Comparison of ENCODE assay signal across 13 cellular contexts in the genomic region with DNA sequence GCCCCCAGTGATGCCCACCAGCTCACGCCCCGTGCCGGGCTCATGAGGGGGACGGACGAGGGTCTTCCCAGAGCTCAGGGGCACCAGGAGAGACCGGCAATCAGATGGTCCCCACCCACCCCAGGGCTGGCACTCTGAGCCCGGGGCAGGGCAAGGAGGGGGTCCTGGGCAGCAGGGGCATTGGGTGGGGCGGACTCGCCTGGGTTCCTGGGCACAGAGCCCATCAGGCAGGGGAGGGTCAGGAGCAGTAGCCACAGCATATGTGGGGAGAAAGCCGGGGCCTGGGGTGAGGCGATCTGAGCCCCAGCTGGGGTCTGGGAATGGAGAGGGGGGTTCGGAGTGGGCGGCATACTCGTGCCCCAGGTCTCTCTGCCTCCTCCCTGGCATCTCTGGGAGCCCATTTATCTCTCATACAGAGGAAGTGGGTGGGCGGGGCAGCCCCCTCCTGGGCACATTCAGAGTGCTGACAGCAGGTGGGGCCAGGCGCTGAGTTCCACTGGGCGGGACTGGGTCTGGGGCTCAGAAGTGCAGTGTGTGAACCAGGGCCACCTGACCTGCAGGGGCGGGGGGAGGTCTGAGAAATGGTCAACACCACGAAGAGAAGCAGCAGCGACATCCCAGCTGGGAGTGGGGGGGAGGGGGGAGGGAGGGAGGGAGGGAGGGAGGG. TPM values are rescaled to one million over a fixed set of nuclear protein-coding genes. Genes with fewer than 3 reads are reported as not detected.
DNase-seq lines count a peak whose midpoint lies in the region; ATAC-seq lines count a peak whose summit lies in the region.
"Had no signal": no experiment of that assay in that cellular context is flagged by ENCODE, and none has a peak within 500 bp of the region (broad histone marks: within the 10 kb centered on the region; RNA-seq: fewer than 3 reads in every experiment).

No MANE protein-coding gene starts in this region.

- no peaks in the 10 kb centered on the region for H3K27me3 ChIP-seq in naive thymus-derived CD4-positive, alpha-beta T cell (ENCODE audit: control insufficient read depth in 2 of 2, insufficient read depth in 2 of 2, low read length in 2 of 2)

- peaks cover 31% of the 10 kb centered on the region for H3K27me3 Mint-ChIP-seq in activated T-cell treated with anti-CD3 and anti-CD28 coated beads, Interleukin-2, amount 50 U/mL, for 72 hours (ENCODE audit: low read depth)
- H3K27me3 Mint-ChIP-seq in activated T-cell treated with anti-CD3 and anti-CD28 coated beads, Interleukin-2, amount 50 U/mL, for 24 hours, result peaks cover 58% of the 10 kb centered on the region
- H3K27me3 Mint-ChIP-seq in naive thymus-derived CD4-positive, alpha-beta T cell, result peaks cover 18 to 45% (median 39%) of the 10 kb centered on the region in 5 donors
- H3K27me3 Mint-ChIP-seq in activated T-helper 2 cell treated with anti-CD3 and anti-CD28 coated beads, Interferon-gamma antibody, Interleukin-2, Interleukin-4, amounts not matched to agents 10 μg/mL and 5 μg/mL and 100 μg/mL, durations not matched to agents 14 hours and 24 hours and 36 hours (ENCODE audit: low read depth), result peaks cover 22% of the 10 kb centered on the region

- H3K4me3 ChIP-seq in naive thymus-derived CD4-positive, alpha-beta T cell (ENCODE audit: low read length), result no peak overlapping the region
- H3K4me3 ChIP-seq: Peyer's patch, thoracic aorta had no signal

- H3K36me3 Mint-ChIP-seq in activated T-cell treated with anti-CD3 and anti-CD28 coated beads, Interleukin-2, amount 50 U/mL, for 72 hours (ENCODE audit: insufficient read depth in 2 of 2), result no peaks in the 10 kb centered on the region
- H3K36me3 Mint-ChIP-seq in activated T-cell treated with anti-CD3 and anti-CD28 coated beads, Interleukin-2, amount 50 U/mL, for 24 hours (ENCODE audit: low read depth), result no peaks in the 10 kb centered on the region
- no peaks in the 10 kb centered on the region for H3K36me3 Mint-ChIP-seq in naive thymus-derived CD4-positive, alpha-beta T cell
- H3K36me3 Mint-ChIP-seq in activated T-helper 2 cell treated with anti-CD3 and anti-CD28 coated beads, Interferon-gamma antibody, Interleukin-2, Interleukin-4, amounts not matched to agents 10 μg/mL and 5 μg/mL and 100 μg/mL, durations not matched to agents 14 hours and 24 hours and 36 hours (ENCODE audit: low read depth), result no peaks in the 10 kb centered on the region

- no peaks in the 10 kb centered on the region for H3K4me1 Mint-ChIP-seq in activated T-cell treated with anti-CD3 and anti-CD28 coated beads, Interleukin-2, amount 50 U/mL, for 72 hours (ENCODE audit: low read depth)
- H3K4me1 Mint-ChIP-seq in activated T-cell treated with anti-CD3 and anti-CD28 coated beads, Interleukin-2, amount 50 U/mL, for 24 hours (ENCODE audit: low read depth), result peaks cover 2% of the 10 kb centered on the region
- H3K4me1 Mint-ChIP-seq in naive thymus-derived CD4-positive, alpha-beta T cell, result peaks cover 0 to 12% (median 3%) of the 10 kb centered on the region in 7 donors
- no peaks in the 10 kb centered on the region for H3K4me1 Mint-ChIP-seq in activated T-helper 2 cell treated with anti-CD3 and anti-CD28 coated beads, Interferon-gamma antibody, Interleukin-2, Interleukin-4, amounts not matched to agents 10 μg/mL and 5 μg/mL and 100 μg/mL, durations not matched to agents 14 hours and 24 hours and 36 hours (ENCODE audit: low read depth)

- H3K4me3 Mint-ChIP-seq in activated T-cell treated with anti-CD3 and anti-CD28 coated beads, Interleukin-2, amount 50 U/mL, for 72 hours, result peak overlapping the region in 1 of 2 donors; percentile 29
- no peak overlapping the region for H3K4me3 Mint-ChIP-seq in activated T-cell treated with anti-CD3 and anti-CD28 coated beads, Interleukin-2, amount 50 U/mL, for 24 hours
- no peak overlapping the region for H3K4me3 Mint-ChIP-seq in naive thymus-derived CD4-positive, alpha-beta T cell
- H3K4me3 Mint-ChIP-seq in activated T-helper 2 cell treated with anti-CD3 and anti-CD28 coated beads, Interferon-gamma antibody, Interleukin-2, Interleukin-4, amounts not matched to agents 10 μg/mL and 5 μg/mL and 100 μg/mL, durations not matched to agents 14 hours and 24 hours and 36 hours (ENCODE audit: low read depth), result no peak overlapping the region

- intact Hi-C loops in naive thymus-derived CD4-positive, alpha-beta T cell (cut with micrococcal nuclease), result no loop called here
- intact Hi-C loops in activated T-helper 2 cell treated with anti-CD3 and anti-CD28 coated beads, Interferon-gamma antibody, Interleukin-2, Interleukin-4, amounts not matched to agents 10 μg/mL and 5 μg/mL and 100 μg/mL, durations not matched to agents 14 hours and 24 hours and 36 hours (cut with micrococcal nuclease), result no loop called here

- POLR2A ChIA-PET in naive thymus-derived CD4-positive, alpha-beta T cell (lab: Charles Lee), result interaction anchor here (0.5 kb wide), 1 partner anchor 567 kb away, joined by 6 read pairs; no protein-coding TSS in a partner anchor

- no peaks in the 10 kb centered on the region for H3K9me3 ChIP-seq in naive thymus-derived CD4-positive, alpha-beta T cell (ENCODE audit: control insufficient read depth in 2 of 3, low read length in 3 of 3)
- H3K9me3 ChIP-seq: Peyer's patch, thoracic aorta had no signal

- peak; percentile 35 to 60 for ATAC-seq in activated T-cell treated with anti-CD3 and anti-CD28 coated beads, Interleukin-2, amount 50 U/mL, for 72 hours (replicated peaks in 1 of 2)
- peak; percentile 41 for ATAC-seq in naive thymus-derived CD4-positive, alpha-beta T cell

- no peak overlapping the region for H3K27ac ChIP-seq in naive thymus-derived CD4-positive, alpha-beta T cell (ENCODE audit: low read depth, low read length)
- H3K27ac ChIP-seq: Peyer's patch, thoracic aorta had no signal

- H3K4me1 ChIP-seq in naive thymus-derived CD4-positive, alpha-beta T cell (ENCODE audit: control insufficient read depth in 2 of 2, insufficient read depth in 2 of 2, low read length in 2 of 2), result no peaks in the 10 kb centered on the region
- H3K4me1 ChIP-seq: Peyer's patch had no signal

- CTCF ChIA-PET in naive thymus-derived CD4-positive, alpha-beta T cell (lab: Charles Lee), result interaction anchor here (0.5 kb wide), 1 partner anchor 12 kb away, joined by 3 read pairs; no protein-coding TSS in a partner anchor

- peak in 1 of 2 donors; percentile 31 for DNase-seq in activated T-cell treated with anti-CD3 and anti-CD28 coated beads, Interleukin-2, amount 50 U/mL, for 72 hours
- no peak for DNase-seq in activated T-cell treated with anti-CD3 and anti-CD28 coated beads, Interleukin-2, amount 50 U/mL, for 24 hours
- DNase-seq in NCI-H69 (lab: John Stamatoyannopoulos, UW), result peak; percentile 91
- DNase-seq in naive thymus-derived CD4-positive, alpha-beta T cell, result peak in 1 of 9 donors; percentile 16
- no peak for DNase-seq in GM19238 (ENCODE audit: insufficient read length, low spot score)
- DNase-seq in activated T-helper 2 cell treated with anti-CD3 and anti-CD28 coated beads, Interferon-gamma antibody, Interleukin-2, Interleukin-4, amounts not matched to agents 10 μg/mL and 5 μg/mL and 100 μg/mL, durations not matched to agents 14 hours and 24 hours and 36 hours (ENCODE audit: low spot score), result no peak
- DNase-seq: AML-193, hippocampal formation, midbrain, NCI-H1048, Peyer's patch had no signal

- H3K36me3 ChIP-seq in naive thymus-derived CD4-positive, alpha-beta T cell (ENCODE audit: control insufficient read depth in 2 of 3, insufficient read depth in 3 of 3, low read length in 3 of 3), result no peaks in the 10 kb centered on the region
- H3K36me3 ChIP-seq: Peyer's patch, thoracic aorta had no signal

- H3K27ac Mint-ChIP-seq in activated T-cell treated with anti-CD3 and anti-CD28 coated beads, Interleukin-2, amount 50 U/mL, for 72 hours, result no peak overlapping the region
- H3K27ac Mint-ChIP-seq in activated T-cell treated with anti-CD3 and anti-CD28 coated beads, Interleukin-2, amount 50 U/mL, for 24 hours, result no peak overlapping the region
- no peak overlapping the region for H3K27ac Mint-ChIP-seq in naive thymus-derived CD4-positive, alpha-beta T cell
- H3K27ac Mint-ChIP-seq in activated T-helper 2 cell treated with anti-CD3 and anti-CD28 coated beads, Interferon-gamma antibody, Interleukin-2, Interleukin-4, amounts not matched to agents 10 μg/mL and 5 μg/mL and 100 μg/mL, durations not matched to agents 14 hours and 24 hours and 36 hours, result no peak overlapping the region

- no peaks in the 10 kb centered on the region for H3K9me3 Mint-ChIP-seq in activated T-cell treated with anti-CD3 and anti-CD28 coated beads, Interleukin-2, amount 50 U/mL, for 72 hours
- no peaks in the 10 kb centered on the region for H3K9me3 Mint-ChIP-seq in activated T-cell treated with anti-CD3 and anti-CD28 coated beads, Interleukin-2, amount 50 U/mL, for 24 hours
- H3K9me3 Mint-ChIP-seq in naive thymus-derived CD4-positive, alpha-beta T cell, result peaks cover 0 to 2% (median 0%) of the 10 kb centered on the region in 11 donors
- no peaks in the 10 kb centered on the region for H3K9me3 Mint-ChIP-seq in activated T-helper 2 cell treated with anti-CD3 and anti-CD28 coated beads, Interferon-gamma antibody, Interleukin-2, Interleukin-4, amounts not matched to agents 10 μg/mL and 5 μg/mL and 100 μg/mL, durations not matched to agents 14 hours and 24 hours and 36 hours

RNA-seq across cellular contexts. Expression of a gene that starts 20.5 kb away (rescaled TPM):
- 100 to 1,000 TPM; 225 to 231 TPM for total RNA-seq in activated T-cell treated with anti-CD3 and anti-CD28 coated beads, Interleukin-2, amount 50 U/mL, for 72 hours
- 100 to 1,000 TPM; 159 to 277 (median 203) TPM for total RNA-seq in naive thymus-derived CD4-positive, alpha-beta T cell
- polyA plus RNA-seq in naive thymus-derived CD4-positive, alpha-beta T cell, result 10 to 100 TPM; 67.2 to 78.9 TPM
- total RNA-seq in activated T-helper 2 cell treated with anti-CD3 and anti-CD28 coated beads, Interferon-gamma antibody, Interleukin-2, Interleukin-4, amounts not matched to agents 10 μg/mL and 5 μg/mL and 100 μg/mL, durations not matched to agents 14 hours and 24 hours and 36 hours, result 264 and 265 TPM in 2 replicates

RNA-seq across cellular contexts. Expression of a gene that starts 33.1 kb away (rescaled TPM):
- total RNA-seq in activated T-cell treated with anti-CD3 and anti-CD28 coated beads, Interleukin-2, amount 50 U/mL, for 72 hours, result not detected
- total RNA-seq in naive thymus-derived CD4-positive, alpha-beta T cell, result not detected
- polyA plus RNA-seq in naive thymus-derived CD4-positive, alpha-beta T cell, result not detected
- total RNA-seq in activated T-helper 2 cell treated with anti-CD3 and anti-CD28 coated beads, Interferon-gamma antibody, Interleukin-2, Interleukin-4, amounts not matched to agents 10 μg/mL and 5 μg/mL and 100 μg/mL, durations not matched to agents 14 hours and 24 hours and 36 hours, result not detected in 2 replicates
- total RNA-seq: bronchial epithelial cell had no signal

RNA-seq across cellular contexts. Expression of a gene that starts 44.5 kb away (rescaled TPM):
- total RNA-seq in activated T-cell treated with anti-CD3 and anti-CD28 coated beads, Interleukin-2, amount 50 U/mL, for 72 hours, result 1 to 10 TPM in 1 of 2 donors, under 1 TPM in 1; 0.26 to 1.1 TPM
- 1 to 10 TPM in 3 of 5 experiments, under 1 TPM in 2; 0.49 to 7.5 (median 1.1) TPM for total RNA-seq in naive thymus-derived CD4-positive, alpha-beta T cell
- 1 to 10 TPM in 1 of 2 donors, under 1 TPM in 1; 0.20 to 1.3 TPM for polyA plus RNA-seq in naive thymus-derived CD4-positive, alpha-beta T cell
- 0.21 and 0.32 TPM in 2 replicates for total RNA-seq in activated T-helper 2 cell treated with anti-CD3 and anti-CD28 coated beads, Interferon-gamma antibody, Interleukin-2, Interleukin-4, amounts not matched to agents 10 μg/mL and 5 μg/mL and 100 μg/mL, durations not matched to agents 14 hours and 24 hours and 36 hours

RNA-seq across cellular contexts. Expression of a gene that starts 48.4 kb away (rescaled TPM):
- total RNA-seq in activated T-cell treated with anti-CD3 and anti-CD28 coated beads, Interleukin-2, amount 50 U/mL, for 72 hours, result under 1 TPM in 1 of 2 donors, not detected in 1; 0.28 TPM
- 10 to 100 TPM in 1 of 5 experiments, 1 to 10 TPM in 1, not detected in 3; 3.2 to 10.2 TPM for total RNA-seq in naive thymus-derived CD4-positive, alpha-beta T cell
- not detected for polyA plus RNA-seq in naive thymus-derived CD4-positive, alpha-beta T cell
- total RNA-seq in activated T-helper 2 cell treated with anti-CD3 and anti-CD28 coated beads, Interferon-gamma antibody, Interleukin-2, Interleukin-4, amounts not matched to agents 10 μg/mL and 5 μg/mL and 100 μg/mL, durations not matched to agents 14 hours and 24 hours and 36 hours, result not detected in 2 replicates
- total RNA-seq: bronchial epithelial cell had no signal

RNA-seq across cellular contexts. Expression of a gene that starts 59.0 kb away (rescaled TPM):
- under 1 TPM in 1 of 2 donors, not detected in 1; 0.60 TPM for total RNA-seq in activated T-cell treated with anti-CD3 and anti-CD28 coated beads, Interleukin-2, amount 50 U/mL, for 72 hours
- total RNA-seq in naive thymus-derived CD4-positive, alpha-beta T cell, result 1 to 10 TPM in 1 of 5 experiments, not detected in 4; 5.3 TPM
- polyA plus RNA-seq in naive thymus-derived CD4-positive, alpha-beta T cell, result not detected
- not detected in 2 replicates for total RNA-seq in activated T-helper 2 cell treated with anti-CD3 and anti-CD28 coated beads, Interferon-gamma antibody, Interleukin-2, Interleukin-4, amounts not matched to agents 10 μg/mL and 5 μg/mL and 100 μg/mL, durations not matched to agents 14 hours and 24 hours and 36 hours
- total RNA-seq: bronchial epithelial cell had no signal
